ENCODE assay signal across 15 cellular contexts in genomic region chr5:104569621-104570020, GRCh38.
DNase-seq lines count a peak whose midpoint lies in the region; ATAC-seq and TF ChIP-seq lines count a peak whose summit lies in the region.
"Had no signal": no experiment of that assay in that cellular context is flagged by ENCODE, and none has a peak within 500 bp of the region (broad histone marks: within the 10 kb centered on the region; RNA-seq: fewer than 3 reads in every experiment).

No MANE protein-coding gene starts in this region.

- H3K27me3 ChIP-seq in SJCRH30, result no peaks in the 10 kb centered on the region

- peaks cover 30% of the 10 kb centered on the region for H3K9me3 Mint-ChIP-seq in HFFc6
- H3K9me3 Mint-ChIP-seq in activated CD8-positive, alpha-beta T cell treated with anti-CD3 and anti-CD28 coated beads for 36 hours, result peaks cover 6% of the 10 kb centered on the region

- TF ChIP-seq CTCF in HFFc6 (IDR thresholded peaks at IDR 0.05), result no peak
- no peak for TF ChIP-seq CTCF in activated CD8-positive, alpha-beta T cell treated with anti-CD3 and anti-CD28 coated beads for 36 hours (IDR thresholded peaks at IDR 0.05)

- intact Hi-C loops in activated CD8-positive, alpha-beta T cell treated with anti-CD3 and anti-CD28 coated beads for 36 hours (cut with micrococcal nuclease), result no loop called here

- no peak overlapping the region for H3K27ac ChIP-seq in SJCRH30

- ATAC-seq in activated CD8-positive, alpha-beta T cell treated with anti-CD3 and anti-CD28 coated beads for 36 hours, result no peak
- ATAC-seq: HCT116 had no signal

- no peak overlapping the region for H3K4me3 Mint-ChIP-seq in HFFc6
- no peak overlapping the region for H3K4me3 Mint-ChIP-seq in activated CD8-positive, alpha-beta T cell treated with anti-CD3 and anti-CD28 coated beads for 36 hours
- H3K4me3 Mint-ChIP-seq: B cell; CD4-positive, alpha-beta T cell had no signal

- POLR2A ChIA-PET in activated CD8-positive, alpha-beta T cell treated with anti-CD3 and anti-CD28 coated beads for 36 hours (lab: Charles Lee), result no interaction called here

- no peak overlapping the region for H3K4me3 ChIP-seq in SJCRH30

- no peak overlapping the region for H3K27ac Mint-ChIP-seq in HFFc6
- H3K27ac Mint-ChIP-seq in activated CD8-positive, alpha-beta T cell treated with anti-CD3 and anti-CD28 coated beads for 36 hours, result no peak overlapping the region
- H3K27ac Mint-ChIP-seq: B cell; CD4-positive, alpha-beta T cell had no signal

- H3K9me3 ChIP-seq in SJCRH30 (replicated peaks), result no peaks in the 10 kb centered on the region

- H3K27me3 Mint-ChIP-seq in HFFc6 (ENCODE audit: insufficient read depth), result no peaks in the 10 kb centered on the region
- H3K27me3 Mint-ChIP-seq in activated CD8-positive, alpha-beta T cell treated with anti-CD3 and anti-CD28 coated beads for 36 hours, result no peaks in the 10 kb centered on the region
- H3K27me3 Mint-ChIP-seq: B cell; CD4-positive, alpha-beta T cell had no signal

- peaks cover 13% of the 10 kb centered on the region for H3K4me1 ChIP-seq in SJCRH30

- CTCF ChIA-PET in activated CD8-positive, alpha-beta T cell treated with anti-CD3 and anti-CD28 coated beads for 36 hours (lab: Charles Lee), result no interaction called here

- no peaks in the 10 kb centered on the region for H3K36me3 ChIP-seq in SJCRH30

- no peaks in the 10 kb centered on the region for H3K36me3 Mint-ChIP-seq in HFFc6 (ENCODE audit: low read depth)
- no peaks in the 10 kb centered on the region for H3K36me3 Mint-ChIP-seq in activated CD8-positive, alpha-beta T cell treated with anti-CD3 and anti-CD28 coated beads for 36 hours (ENCODE audit: low read depth)

- DNase-seq in HT-29 (ENCODE audit: low spot score) (peak; percentile 13), SJCRH30 (peak; percentile 65 to 85), left kidney (ENCODE audit: low read depth, low spot score) (peak; percentile 6), HFFc6 (no peak)
- no peak for DNase-seq in activated CD4-positive, CD25-positive, alpha-beta regulatory T cell (lab: John Stamatoyannopoulos, UW)
- DNase-seq in stimulated activated CD8-positive, alpha-beta memory T cell treated with anti-CD3 and anti-CD28 coated beads, Interleukin-4, amount 100 ng/mL, for 48 hours, result no peak
- no peak for DNase-seq in activated CD8-positive, alpha-beta T cell treated with anti-CD3 and anti-CD28 coated beads for 36 hours
- DNase-seq: C1 segment of cervical spinal cord; Calu3; CD4-positive, alpha-beta T cell; DMS 273 treated with DMSO at 0.1 percent for 48 hours; IMR-90; KBM-7 had no signal

- H3K4me1 Mint-ChIP-seq in HFFc6 (ENCODE audit: low read depth), result no peaks in the 10 kb centered on the region
- no peaks in the 10 kb centered on the region for H3K4me1 Mint-ChIP-seq in activated CD8-positive, alpha-beta T cell treated with anti-CD3 and anti-CD28 coated beads for 36 hours (ENCODE audit: low read depth)
- H3K4me1 Mint-ChIP-seq: B cell had no signal

Comparison
In these comparisons a context has a peak if more than half of its experiments do, and no peak if none do; other contexts are left out.
1. DNase-seq: peak in HT-29 (single experiment), SJCRH30 (2 of 2) and left kidney (single experiment); none in activated CD4-positive, CD25-positive, alpha-beta regulatory T cell (0 of 4), stimulated activated CD8-positive, alpha-beta memory T cell treated with anti-CD3 and anti-CD28 coated beads, Interleukin-4, amount 100 ng/mL, for 48 hours (single experiment), HFFc6 (single experiment) and activated CD8-positive, alpha-beta T cell treated with anti-CD3 and anti-CD28 coated beads for 36 hours (single experiment).